In the genomic region with DNA sequence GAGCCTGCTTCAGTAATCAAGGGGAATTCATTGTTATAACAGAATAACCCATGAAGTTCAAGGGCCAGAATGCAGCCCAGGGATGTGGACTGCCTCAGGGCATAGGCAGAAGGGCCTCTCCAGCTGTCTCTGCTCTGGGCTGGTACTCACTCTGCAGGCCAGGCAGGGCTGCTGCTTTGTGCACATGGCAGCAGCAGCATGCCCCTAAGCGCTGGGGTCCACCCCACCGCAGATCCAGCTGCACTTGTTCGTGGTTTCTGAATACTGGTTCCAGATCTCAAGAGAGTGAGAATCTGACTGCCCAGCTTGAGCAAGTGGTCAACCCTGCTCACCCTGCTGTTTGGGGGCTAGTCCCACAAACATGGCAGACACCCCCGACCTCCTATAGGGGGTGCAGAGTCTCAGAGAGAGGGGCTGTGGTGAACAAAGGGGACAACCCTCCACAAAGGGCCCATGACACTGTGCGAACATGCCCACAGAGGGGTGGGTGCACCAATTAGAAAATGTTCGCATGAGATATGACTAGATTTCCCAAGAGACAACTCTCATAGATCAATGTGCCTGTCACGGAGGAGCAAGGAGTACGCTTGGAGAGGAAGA, we compare ENCODE assay signal across 17 cellular contexts.
DNase-seq lines count a peak whose midpoint lies in the region; ATAC-seq, FAIRE-seq and TF ChIP-seq lines count a peak whose summit lies in the region.
"Had no signal": no experiment of that assay in that cellular context is flagged by ENCODE, and none has a peak within 500 bp of the region (broad histone marks: within the 10 kb centered on the region; RNA-seq: fewer than 3 reads in every experiment).

No MANE protein-coding gene starts in this region.

- H3K36me3 Mint-ChIP-seq in natural killer cell: no peaks in the 10 kb centered on the region
- no peaks in the 10 kb centered on the region for H3K36me3 Mint-ChIP-seq in natural killer cell treated with Interleukin-12 subunit alpha and Interleukin-12 subunit beta and Interleukin-15 and Interleukin-18, amount 100 ng/mL, for 72 hours

- H3K4me1 ChIP-seq in kidney (ENCODE audit: control insufficient read depth in 1 of 2, insufficient read depth in 1 of 2, low read depth in 1 of 2, low read length in 2 of 2) (peaks cover 0 to 2% of the 10 kb centered on the region in 2 donors), thyroid gland (peaks cover 0 to 13% of the 10 kb centered on the region in 2 donors)
- H3K4me1 ChIP-seq: upper lobe of right lung had no signal

- intact Hi-C loops in natural killer cell (cut with micrococcal nuclease) (no loop called here), kidney (cut with DNase I) (no loop called here), thyroid gland (cut with DNase I) (no loop called here)

- no peak for FAIRE-seq in kidney (lab: Jason Lieb, UNC)
- FAIRE-seq in H54 (lab: Jason Lieb, UNC): no peak

- no peaks in the 10 kb centered on the region for H3K9me3 Mint-ChIP-seq in natural killer cell
- H3K9me3 Mint-ChIP-seq in natural killer cell treated with Interleukin-12 subunit alpha and Interleukin-12 subunit beta and Interleukin-15 and Interleukin-18, amount 100 ng/mL, for 72 hours: no peaks in the 10 kb centered on the region

- H3K27ac Mint-ChIP-seq in natural killer cell: peak overlapping the region; percentile 66 to 74
- peak overlapping the region in 1 of 2 donors; percentile 22 for H3K27ac Mint-ChIP-seq in natural killer cell treated with Interleukin-12 subunit alpha and Interleukin-12 subunit beta and Interleukin-15 and Interleukin-18, amount 100 ng/mL, for 72 hours
- H3K27ac Mint-ChIP-seq: activated CD4-positive, alpha-beta T cell treated with anti-CD3 and anti-CD28 coated beads, Interleukin-2, amount 10 ng/mL, durations not matched to agents 7 days and 5 days had no signal

- no peaks in the 10 kb centered on the region for H3K27me3 ChIP-seq in thyroid gland
- H3K27me3 ChIP-seq: left lung, upper lobe of right lung had no signal

- no peak overlapping the region for H3K9ac ChIP-seq in kidney (ENCODE audit: low read length in 2 of 2)

- H3K4me3 Mint-ChIP-seq in natural killer cell: no peak overlapping the region
- H3K4me3 Mint-ChIP-seq in natural killer cell treated with Interleukin-12 subunit alpha and Interleukin-12 subunit beta and Interleukin-15 and Interleukin-18, amount 100 ng/mL, for 72 hours: no peak overlapping the region
- H3K4me3 Mint-ChIP-seq: activated CD4-positive, alpha-beta T cell treated with anti-CD3 and anti-CD28 coated beads, Interleukin-2, amount 10 ng/mL, durations not matched to agents 7 days and 5 days; naive B cell had no signal

- TF ChIP-seq POLR2A in thyroid gland (IDR thresholded peaks at IDR 0.05): no peak
- TF ChIP-seq POLR2A in H54 (IDR thresholded peaks at IDR 0.05; ENCODE audit: low read depth, low read length): no peak

- peaks cover 9 to 24% of the 10 kb centered on the region in 2 donors for H3K4me1 Mint-ChIP-seq in natural killer cell
- H3K4me1 Mint-ChIP-seq in natural killer cell treated with Interleukin-12 subunit alpha and Interleukin-12 subunit beta and Interleukin-15 and Interleukin-18, amount 100 ng/mL, for 72 hours (ENCODE audit: low read depth in 2 of 2): peaks cover 17 to 24% of the 10 kb centered on the region in 2 donors

- H3K27me3 Mint-ChIP-seq in natural killer cell (ENCODE audit: low read depth in 2 of 2): no peaks in the 10 kb centered on the region
- H3K27me3 Mint-ChIP-seq in natural killer cell treated with Interleukin-12 subunit alpha and Interleukin-12 subunit beta and Interleukin-15 and Interleukin-18, amount 100 ng/mL, for 72 hours: no peaks in the 10 kb centered on the region
- H3K27me3 Mint-ChIP-seq: activated CD4-positive, alpha-beta T cell treated with anti-CD3 and anti-CD28 coated beads, Interleukin-2, amount 10 ng/mL, durations not matched to agents 7 days and 5 days; naive B cell had no signal

- no peaks in the 10 kb centered on the region for H3K36me3 ChIP-seq in kidney (ENCODE audit: control insufficient read depth in 1 of 2, insufficient read depth in 2 of 2, low read length in 2 of 2)
- H3K36me3 ChIP-seq in thyroid gland: no peaks in the 10 kb centered on the region

- TF ChIP-seq CTCF in natural killer cell (IDR thresholded peaks at IDR 0.05): no peak
- TF ChIP-seq CTCF in kidney (IDR thresholded peaks at IDR 0.05; ENCODE audit: borderline replicate concordance, extremely low read depth, insufficient read depth): no peak
- TF ChIP-seq CTCF in thyroid gland (IDR thresholded peaks at IDR 0.05): no peak

- no peak overlapping the region for H3K27ac ChIP-seq in kidney (ENCODE audit: low read depth in 2 of 2, low read length in 2 of 2)
- H3K27ac ChIP-seq in thyroid gland: no peak overlapping the region
- H3K27ac ChIP-seq: upper lobe of right lung had no signal

- DNase-seq in natural killer cell (no peak), SW480 (ENCODE audit: low spot score) (peak; percentile 27), kidney (peak; percentile 71), thyroid gland (peak; percentile 39 to 46), T-helper 2 cell (no peak), H54 (ENCODE audit: insufficient read length, low spot score) (no peak)
- DNase-seq in natural killer cell treated with Interleukin-12 subunit alpha and Interleukin-12 subunit beta and Interleukin-15 and Interleukin-18, amount 100 ng/mL, for 72 hours (ENCODE audit: low spot score): no peak
- DNase-seq: activated CD4-positive, alpha-beta T cell treated with anti-CD3 and anti-CD28 coated beads, Interleukin-2, amount 10 ng/mL, durations not matched to agents 7 days and 5 days; activated T-cell treated with anti-CD3 and anti-CD28 coated beads, Interleukin-2, amount 50 U/mL, for 48 hours; erythroblast; left lung; MM.1S; naive B cell; right cardiac atrium; stimulated activated CD4-positive, alpha-beta T cell treated with anti-CD3 and anti-CD28 coated beads, Interleukin-2, amount 100 ng/mL, for 24 hours; upper lobe of right lung had no signal

- H3K4me3 ChIP-seq in kidney (ENCODE audit: low read length in 2 of 2) (no peak overlapping the region), thyroid gland (replicated peaks in 1 of 3) (no peak overlapping the region)
- H3K4me3 ChIP-seq: left lung, upper lobe of right lung had no signal

- WGBS in thyroid gland, 2 donors: 93 to 96% methylated on average over 4 to 5 of the region's 8 CpGs

- H3K9me3 ChIP-seq in kidney (ENCODE audit: control insufficient read depth in 1 of 2, low read length in 2 of 2) (no peaks in the 10 kb centered on the region), thyroid gland (no peaks in the 10 kb centered on the region)
- H3K9me3 ChIP-seq: upper lobe of right lung had no signal

- ATAC-seq in natural killer cell (no peak), HG03039 (IDR thresholded peaks at IDR 0.05; ENCODE audit: unreplicated experiment) (no peak)
- no peak for ATAC-seq in natural killer cell treated with Interleukin-12 subunit alpha and Interleukin-12 subunit beta and Interleukin-15 and Interleukin-18, amount 100 ng/mL, for 72 hours

Comparison
In these comparisons a context has a peak if more than half of its experiments do, and no peak if none do; other contexts are left out.
1. DNase-seq: peak in SW480 (single experiment), kidney (single experiment) and thyroid gland (2 of 2); none in natural killer cell (single experiment), natural killer cell treated with Interleukin-12 subunit alpha and Interleukin-12 subunit beta and Interleukin-15 and Interleukin-18, amount 100 ng/mL, for 72 hours (single experiment), T-helper 2 cell (0 of 5) and H54 (single experiment).